1 cellular context compared by ENCODE assay signal in the genomic region with DNA sequence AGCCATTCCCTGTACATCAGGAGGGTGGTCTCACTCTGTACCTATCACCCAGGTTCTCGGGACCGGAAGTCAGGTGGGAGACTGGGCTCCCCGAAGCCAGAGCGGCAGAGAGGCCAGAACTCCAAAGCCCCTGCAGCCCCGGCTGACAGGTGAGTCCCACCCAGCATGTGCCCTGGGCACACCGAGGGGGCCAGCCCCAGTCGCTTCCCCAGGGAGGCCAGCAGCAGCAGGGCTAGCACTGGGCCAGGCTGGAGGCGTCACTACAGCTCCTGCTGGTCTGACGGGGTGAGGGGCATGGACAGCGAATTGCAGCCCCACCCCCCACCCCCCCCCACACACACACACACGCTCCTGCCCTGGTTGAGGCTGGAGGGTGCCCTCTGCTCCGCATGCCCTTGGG.
TF ChIP-seq lines count a peak whose summit lies in the region.

No MANE protein-coding gene starts in this region.

TF ChIP-seq in IMR-90, 13 proteins besides CTCF, POLR2A, EP300 and RAD21:
- TF ChIP-seq FOS (IDR thresholded peaks at IDR 0.05; ENCODE audit: low read depth, low read length) (no peak), MAFK (IDR thresholded peaks at IDR 0.05; ENCODE audit: low read depth, low read length) (no peak), NFE2L2 (IDR thresholded peaks at IDR 0.05; ENCODE audit: low read depth, low read length) (no peak), RCOR1 (IDR thresholded peaks at IDR 0.05; ENCODE audit: insufficient replicate concordance, low read length) (no peak), RFX5 (IDR thresholded peaks at IDR 0.05; ENCODE audit: low read depth, low read length) (no peak), MXI1 (IDR thresholded peaks at IDR 0.05; ENCODE audit: borderline replicate concordance, low read depth, low read length) (no peak)
- TF ChIP-seq, protein P1, sequence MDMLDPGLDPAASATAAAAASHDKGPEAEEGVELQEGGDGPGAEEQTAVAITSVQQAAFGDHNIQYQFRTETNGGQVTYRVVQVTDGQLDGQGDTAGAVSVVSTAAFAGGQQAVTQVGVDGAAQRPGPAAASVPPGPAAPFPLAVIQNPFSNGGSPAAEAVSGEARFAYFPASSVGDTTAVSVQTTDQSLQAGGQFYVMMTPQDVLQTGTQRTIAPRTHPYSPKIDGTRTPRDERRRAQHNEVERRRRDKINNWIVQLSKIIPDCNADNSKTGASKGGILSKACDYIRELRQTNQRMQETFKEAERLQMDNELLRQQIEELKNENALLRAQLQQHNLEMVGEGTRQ (IDR thresholded peaks at IDR 0.05; ENCODE audit: low read depth, low read length), result no peak
